11 cellular contexts compared by ENCODE assay signal in genomic region chr5:59542841-59543825, GRCh38.
DNase-seq lines count a peak whose midpoint lies in the region; TF ChIP-seq lines count a peak whose summit lies in the region.
"Had no signal": no experiment of that assay in that cellular context is flagged by ENCODE, and none has a peak within 500 bp of the region (broad histone marks: within the 10 kb centered on the region; RNA-seq: fewer than 3 reads in every experiment).

No MANE protein-coding gene starts in this region.

- no peak for TF ChIP-seq CTCF in RWPE1 (conservative IDR thresholded peaks at IDR 0.05; ENCODE audit: low read depth)

- H3K27ac ChIP-seq in RWPE1, result no peak overlapping the region
- H3K27ac ChIP-seq: BLaER1 had no signal

- POLR2A ChIA-PET in RWPE1 (lab: Yijun Ruan, JAX; ENCODE audit: low non-redundant PET), result no interaction called here

- DNase-seq in A172 (ENCODE audit: low spot score), result peak; percentile 71
- DNase-seq in NCI-H2029 treated with DMSO at 0.1 percent for 48 hours (lab: John Stamatoyannopoulos, UW), result peak; percentile 77
- peak; percentile 53 to 98 for DNase-seq in dermis microvascular lymphatic vessel endothelial cell (ENCODE audit: low read depth in 2 of 2)
- DNase-seq in midbrain (lab: John Stamatoyannopoulos, UW), result peak; percentile 60
- DNase-seq in RWPE1 (ENCODE audit: low spot score), result no peak
- no peak for DNase-seq in activated CD4-positive, alpha-beta T cell treated with anti-CD3 and anti-CD28 coated beads for 4 hours
- DNase-seq in occipital lobe (lab: John Stamatoyannopoulos, UW), result no peak
- DNase-seq in T-helper 9 cell, result no peak
- DNase-seq: activated naive CD8-positive, alpha-beta T cell treated with anti-CD3 and anti-CD28 coated beads for 36 hours; T-helper 1 cell had no signal

- CTCF ChIA-PET in RWPE1 (lab: Yijun Ruan, JAX), result no interaction called here

Comparison
In these comparisons a context has a peak if more than half of its experiments do, and no peak if none do; other contexts are left out.
1. DNase-seq: peak in A172 (single experiment), NCI-H2029 treated with DMSO at 0.1 percent for 48 hours (single experiment), dermis microvascular lymphatic vessel endothelial cell (2 of 2) and midbrain (single experiment); none in RWPE1 (single experiment), activated CD4-positive, alpha-beta T cell treated with anti-CD3 and anti-CD28 coated beads for 4 hours (0 of 2), occipital lobe (single experiment) and T-helper 9 cell (single experiment).